ENCODE assay signal across 13 cellular contexts in genomic region chr5:141835928-141836667, GRCh38. TPM values are rescaled to one million over a fixed set of nuclear protein-coding genes. Genes with fewer than 3 reads are reported as not detected.
DNase-seq lines count a peak whose midpoint lies in the region; ATAC-seq, FAIRE-seq and TF ChIP-seq lines count a peak whose summit lies in the region.
"Had no signal": no experiment of that assay in that cellular context is flagged by ENCODE, and none has a peak within 500 bp of the region (broad histone marks: within the 10 kb centered on the region; RNA-seq: fewer than 3 reads in every experiment).

No MANE protein-coding gene starts in this region.

- TF ChIP-seq POLR2A in endothelial cell of umbilical vein (IDR thresholded peaks at IDR 0.05; ENCODE audit: low read depth, low read length) = no peak

- no peaks in the 10 kb centered on the region for H3K9me3 Mint-ChIP-seq in naive thymus-derived CD8-positive, alpha-beta T cell

- no peaks in the 10 kb centered on the region for H3K9me3 ChIP-seq in endothelial cell of umbilical vein (replicated peaks; ENCODE audit: control insufficient read depth, insufficient read depth, low read length)

- H3K36me3 Mint-ChIP-seq in naive thymus-derived CD8-positive, alpha-beta T cell = no peaks in the 10 kb centered on the region

- no peaks in the 10 kb centered on the region for H3K27me3 ChIP-seq in endothelial cell of umbilical vein (ENCODE audit: control insufficient read depth in 2 of 2, insufficient read depth in 2 of 2, low read length in 2 of 2)

- FAIRE-seq in endothelial cell of umbilical vein (lab: Jason Lieb, UNC) = peak; percentile 73

- in situ Hi-C loops in GM13977 (cut with MboI; ENCODE audit: low pct_unique_long_range_greater_than_20kb, low sequenced_read_pairs, unreplicated experiment) = no loop called here

- H3K9me1 ChIP-seq in endothelial cell of umbilical vein (replicated peaks; ENCODE audit: control insufficient read depth, extremely low read depth, insufficient read depth, low read length) = no peaks in the 10 kb centered on the region

- DNase-seq in Right ventricle myocardium inferior (ENCODE audit: missing footprints) (no peak), cardiac septum (ENCODE audit: low spot score) (no peak), endothelial cell of umbilical vein (ENCODE audit: low read depth, low spot score) (peak; percentile 87), GM13977 (ENCODE audit: low spot score) (no peak), NCI-H774 (lab: John Stamatoyannopoulos, UW) (no peak)
- no peak for DNase-seq in naive thymus-derived CD8-positive, alpha-beta T cell
- DNase-seq: activated CD8-positive, alpha-beta memory T cell treated with anti-CD3 and anti-CD28 coated beads, Interleukin-2, amount 50 U/mL, for 4 hours; central memory CD4-positive, alpha-beta T cell; hypothalamus; NCI-H82; SW 1271 had no signal

- peaks cover 66% of the 10 kb centered on the region for H3K4me1 ChIP-seq in endothelial cell of umbilical vein (ENCODE audit: control insufficient read depth, extremely low read depth, insufficient read depth, low read length)

- H3K4me3 Mint-ChIP-seq in naive thymus-derived CD8-positive, alpha-beta T cell = peak overlapping the region in 8 of 10 donors; percentile 9 to 69 (median 43)

- dilution Hi-C loops in endothelial cell of umbilical vein (cut with MboI; ENCODE audit: extremely low pct_ligation_motif_present, low sequenced_read_pairs) = no loop called here

- intact Hi-C loops in Right ventricle myocardium inferior (cut with DNase I) (loop anchor here (2.0 to 5.0 kb wide), 2 partner anchors 13 to 41 kb away; partner anchors contain the start of gene PCDH1), cardiac septum (cut with DNase I) (loop anchor here (5.0 kb wide), 1 partner anchor 41 kb away; the partner anchor contains the start of gene PCDH1), endothelial cell of umbilical vein (cut with micrococcal nuclease) (loop anchor here (1.0 to 5.0 kb wide), 3 partner anchors 20 to 41 kb away; partner anchors contain the start of gene PCDH1)

- peak overlapping the region; percentile 64 for H3K9ac ChIP-seq in endothelial cell of umbilical vein (replicated peaks; ENCODE audit: extremely low read depth, insufficient read depth, low read length)

- POLR2A ChIA-PET in endothelial cell of umbilical vein (lab: Charles Lee) = no interaction called here
- POLR2A ChIA-PET in naive thymus-derived CD8-positive, alpha-beta T cell (lab: Charles Lee) = interaction anchor here (1.4 kb wide), 1 partner anchor 11 kb away, joined by 4 read pairs; no protein-coding TSS in a partner anchor

- TF ChIP-seq CTCF in endothelial cell of umbilical vein (IDR thresholded peaks at IDR 0.05; ENCODE audit: extremely low read depth in 1 of 2, insufficient read depth in 1 of 2, low read depth in 1 of 2, low read length in 2 of 2) (no peak), GM13977 (IDR thresholded peaks at IDR 0.05; ENCODE audit: extremely low read depth, insufficient read depth, missing control alignments) (no peak)

- H4K20me1 ChIP-seq in endothelial cell of umbilical vein (replicated peaks; ENCODE audit: control insufficient read depth, extremely low read depth, insufficient read depth, low read length) = no peaks in the 10 kb centered on the region

- ATAC-seq in Right ventricle myocardium inferior (peak; percentile 68), GM21360 (IDR thresholded peaks at IDR 0.05; ENCODE audit: unreplicated experiment) (no peak), GM18873 (IDR thresholded peaks at IDR 0.05; ENCODE audit: low FRiP score, unreplicated experiment) (no peak)
- ATAC-seq in naive thymus-derived CD8-positive, alpha-beta T cell = no peak

- no peaks in the 10 kb centered on the region for H3K36me3 ChIP-seq in endothelial cell of umbilical vein (ENCODE audit: control insufficient read depth in 2 of 2, extremely low read depth in 1 of 2, insufficient read depth in 2 of 2, low read length in 2 of 2)

- CTCF ChIA-PET in endothelial cell of umbilical vein (lab: Charles Lee) = interaction anchor here (1.1 to 2.0 kb wide), 8 partner anchors 9 to 144 kb away, joined by 3 to 8 read pairs (median 4); partner anchors contain the start of gene PCDH1

- peaks cover 0 to 3% (median 2%) of the 10 kb centered on the region in 5 donors for H3K27me3 Mint-ChIP-seq in naive thymus-derived CD8-positive, alpha-beta T cell

- peak overlapping the region; percentile 48 for H3K4me2 ChIP-seq in endothelial cell of umbilical vein (ENCODE audit: insufficient read depth, low read length)

- BruUV-seq in endothelial cell of umbilical vein (replicated peaks; lab: Mats Ljungman, UMichigan) = TSS peak; percentile 6

- H2AFZ ChIP-seq in endothelial cell of umbilical vein (ENCODE audit: low read depth, low read length) = no peak overlapping the region

- H3K27ac Mint-ChIP-seq in naive thymus-derived CD8-positive, alpha-beta T cell = peak overlapping the region in 1 of 10 donors; percentile 11

- H3K27ac ChIP-seq in endothelial cell of umbilical vein (ENCODE audit: insufficient read depth, low read depth, low read length) = peak overlapping the region; percentile 78

- H3K4me3 ChIP-seq in endothelial cell of umbilical vein (replicated peaks in 1 of 3; ENCODE audit: insufficient read depth in 1 of 3, low read depth in 1 of 3, low read length in 3 of 3) = no peak overlapping the region

- peaks cover 11 to 21% (median 18%) of the 10 kb centered on the region in 4 donors for H3K4me1 Mint-ChIP-seq in naive thymus-derived CD8-positive, alpha-beta T cell

- H3K79me2 ChIP-seq in endothelial cell of umbilical vein (ENCODE audit: control insufficient read depth, insufficient read depth, low read length) = no peaks in the 10 kb centered on the region

TF ChIP-seq in endothelial cell of umbilical vein, 7 proteins besides CTCF, POLR2A, EP300 and RAD21:
- TF ChIP-seq GATA2 (IDR thresholded peaks at IDR 0.05; ENCODE audit: insufficient read depth, insufficient read length, low read depth, low read length) = no peak
- no peak for TF ChIP-seq MYC (IDR thresholded peaks at IDR 0.05; ENCODE audit: low read depth, low read length)
- TF ChIP-seq JUN (IDR thresholded peaks at IDR 0.05; ENCODE audit: borderline replicate concordance, insufficient read depth, insufficient read length, low read depth) = peak; percentile 67
- peak; percentile 35 for TF ChIP-seq FOS (IDR thresholded peaks at IDR 0.05; ENCODE audit: borderline replicate concordance, insufficient read depth, low read length)

RNA-seq across cellular contexts. Expression of gene PCDH1, which starts 42.1 kb away (rescaled TPM):
- total RNA-seq in Right ventricle myocardium inferior = 21.0 TPM
- total RNA-seq in cardiac septum = 16.9 TPM
- 136 and 170 TPM in 2 replicates for total RNA-seq in endothelial cell of umbilical vein
- 113 and 124 TPM in 2 replicates for polyA plus RNA-seq in endothelial cell of umbilical vein
- 87.1 and 88.0 TPM in 2 replicates for polyA plus RNA-seq in endothelial cell of umbilical vein (2011; cell fraction: cytosol; rRNA removed)
- polyA plus RNA-seq in endothelial cell of umbilical vein (2011; cell fraction: nucleus; rRNA removed) = 70.9 and 75.9 TPM in 2 replicates
- polyA plus RNA-seq in endothelial cell of umbilical vein (2012) = 80.3 and 97.2 TPM in 2 replicates
- 304 and 328 TPM in 2 replicates for polyA minus RNA-seq in endothelial cell of umbilical vein
- 8.7 TPM for polyA minus RNA-seq in endothelial cell of umbilical vein (2011; cell fraction: cytosol; rRNA and poly(A)+ RNA removed)
- 59.9 and 63.2 TPM in 2 replicates for polyA minus RNA-seq in endothelial cell of umbilical vein (2011; cell fraction: nucleus; rRNA and poly(A)+ RNA removed)
- not detected for total RNA-seq in naive thymus-derived CD8-positive, alpha-beta T cell
- polyA plus RNA-seq in naive thymus-derived CD8-positive, alpha-beta T cell = 1 to 10 TPM in 1 of 3 donors, under 1 TPM in 1, not detected in 1; 0.06 to 1.3 TPM

Comparison
In these comparisons a context has a peak if more than half of its experiments do, and no peak if none do; other contexts are left out.
1. RNA of gene PCDH1, which starts 42.1 kb away (total RNA-seq): 136 to 170 TPM in endothelial cell of umbilical vein, 21.0 TPM in Right ventricle myocardium inferior (single experiment) and 16.9 TPM in cardiac septum (single experiment); not detected in naive thymus-derived CD8-positive, alpha-beta T cell; every median in the first group is over 10 times any median in the second.